Comparison of ENCODE assay signal across 1 cellular context in the genomic region with DNA sequence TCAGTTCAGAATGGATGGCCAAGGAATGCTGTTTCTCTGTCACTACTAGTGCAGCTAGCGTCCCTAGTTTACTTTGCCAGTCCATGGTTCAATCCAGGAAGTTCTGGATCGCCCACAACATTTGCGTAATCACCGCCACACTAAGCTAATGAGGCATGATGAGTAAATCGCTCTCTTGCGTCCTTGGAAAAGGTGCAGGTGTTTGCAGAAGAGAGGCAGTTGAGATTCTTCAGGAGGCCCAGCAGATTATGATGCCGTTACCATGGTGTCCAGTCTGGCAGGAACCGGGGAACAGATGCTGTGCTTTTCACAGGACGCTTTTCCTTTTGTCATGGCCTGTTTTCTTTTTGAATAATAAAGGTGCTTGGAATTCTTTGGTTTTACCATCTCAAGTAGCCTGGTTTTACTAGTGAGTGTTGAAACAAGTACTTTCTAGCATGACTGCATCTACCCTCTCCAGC.
TF ChIP-seq lines count a peak whose summit lies in the region.

No MANE protein-coding gene starts in this region.

TF ChIP-seq in WTC11, 78 proteins besides CTCF, POLR2A, EP300 and RAD21 (continued from another document):
- TF ChIP-seq, protein P1, sequence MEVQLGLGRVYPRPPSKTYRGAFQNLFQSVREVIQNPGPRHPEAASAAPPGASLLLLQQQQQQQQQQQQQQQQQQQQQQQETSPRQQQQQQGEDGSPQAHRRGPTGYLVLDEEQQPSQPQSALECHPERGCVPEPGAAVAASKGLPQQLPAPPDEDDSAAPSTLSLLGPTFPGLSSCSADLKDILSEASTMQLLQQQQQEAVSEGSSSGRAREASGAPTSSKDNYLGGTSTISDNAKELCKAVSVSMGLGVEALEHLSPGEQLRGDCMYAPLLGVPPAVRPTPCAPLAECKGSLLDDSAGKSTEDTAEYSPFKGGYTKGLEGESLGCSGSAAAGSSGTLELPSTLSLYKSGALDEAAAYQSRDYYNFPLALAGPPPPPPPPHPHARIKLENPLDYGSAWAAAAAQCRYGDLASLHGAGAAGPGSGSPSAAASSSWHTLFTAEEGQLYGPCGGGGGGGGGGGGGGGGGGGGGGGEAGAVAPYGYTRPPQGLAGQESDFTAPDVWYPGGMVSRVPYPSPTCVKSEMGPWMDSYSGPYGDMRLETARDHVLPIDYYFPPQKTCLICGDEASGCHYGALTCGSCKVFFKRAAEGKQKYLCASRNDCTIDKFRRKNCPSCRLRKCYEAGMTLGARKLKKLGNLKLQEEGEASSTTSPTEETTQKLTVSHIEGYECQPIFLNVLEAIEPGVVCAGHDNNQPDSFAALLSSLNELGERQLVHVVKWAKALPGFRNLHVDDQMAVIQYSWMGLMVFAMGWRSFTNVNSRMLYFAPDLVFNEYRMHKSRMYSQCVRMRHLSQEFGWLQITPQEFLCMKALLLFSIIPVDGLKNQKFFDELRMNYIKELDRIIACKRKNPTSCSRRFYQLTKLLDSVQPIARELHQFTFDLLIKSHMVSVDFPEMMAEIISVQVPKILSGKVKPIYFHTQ (CRISPR knock-in tag; IDR thresholded peaks at IDR 0.05): no peak
- peak; percentile 60; the same call in 1 of the 2 replicates for TF ChIP-seq GABPB1 (CRISPR knock-in tag; IDR thresholded peaks at IDR 0.05)
- peak; percentile 59; the same call in 1 of the 2 replicates for TF ChIP-seq FOXK1 (CRISPR knock-in tag; IDR thresholded peaks at IDR 0.05)
- no peak for TF ChIP-seq ZNF121 (CRISPR knock-in tag; IDR thresholded peaks at IDR 0.05)
- no peak for TF ChIP-seq KAT7 (CRISPR knock-in tag; IDR thresholded peaks at IDR 0.05; ENCODE audit: borderline replicate concordance)
- TF ChIP-seq, protein P2, sequence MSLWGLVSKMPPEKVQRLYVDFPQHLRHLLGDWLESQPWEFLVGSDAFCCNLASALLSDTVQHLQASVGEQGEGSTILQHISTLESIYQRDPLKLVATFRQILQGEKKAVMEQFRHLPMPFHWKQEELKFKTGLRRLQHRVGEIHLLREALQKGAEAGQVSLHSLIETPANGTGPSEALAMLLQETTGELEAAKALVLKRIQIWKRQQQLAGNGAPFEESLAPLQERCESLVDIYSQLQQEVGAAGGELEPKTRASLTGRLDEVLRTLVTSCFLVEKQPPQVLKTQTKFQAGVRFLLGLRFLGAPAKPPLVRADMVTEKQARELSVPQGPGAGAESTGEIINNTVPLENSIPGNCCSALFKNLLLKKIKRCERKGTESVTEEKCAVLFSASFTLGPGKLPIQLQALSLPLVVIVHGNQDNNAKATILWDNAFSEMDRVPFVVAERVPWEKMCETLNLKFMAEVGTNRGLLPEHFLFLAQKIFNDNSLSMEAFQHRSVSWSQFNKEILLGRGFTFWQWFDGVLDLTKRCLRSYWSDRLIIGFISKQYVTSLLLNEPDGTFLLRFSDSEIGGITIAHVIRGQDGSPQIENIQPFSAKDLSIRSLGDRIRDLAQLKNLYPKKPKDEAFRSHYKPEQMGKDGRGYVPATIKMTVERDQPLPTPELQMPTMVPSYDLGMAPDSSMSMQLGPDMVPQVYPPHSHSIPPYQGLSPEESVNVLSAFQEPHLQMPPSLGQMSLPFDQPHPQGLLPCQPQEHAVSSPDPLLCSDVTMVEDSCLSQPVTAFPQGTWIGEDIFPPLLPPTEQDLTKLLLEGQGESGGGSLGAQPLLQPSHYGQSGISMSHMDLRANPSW (CRISPR knock-in tag; conservative IDR thresholded peaks at IDR 0.05; ENCODE audit: low read depth): no peak
- TF ChIP-seq, protein P3, sequence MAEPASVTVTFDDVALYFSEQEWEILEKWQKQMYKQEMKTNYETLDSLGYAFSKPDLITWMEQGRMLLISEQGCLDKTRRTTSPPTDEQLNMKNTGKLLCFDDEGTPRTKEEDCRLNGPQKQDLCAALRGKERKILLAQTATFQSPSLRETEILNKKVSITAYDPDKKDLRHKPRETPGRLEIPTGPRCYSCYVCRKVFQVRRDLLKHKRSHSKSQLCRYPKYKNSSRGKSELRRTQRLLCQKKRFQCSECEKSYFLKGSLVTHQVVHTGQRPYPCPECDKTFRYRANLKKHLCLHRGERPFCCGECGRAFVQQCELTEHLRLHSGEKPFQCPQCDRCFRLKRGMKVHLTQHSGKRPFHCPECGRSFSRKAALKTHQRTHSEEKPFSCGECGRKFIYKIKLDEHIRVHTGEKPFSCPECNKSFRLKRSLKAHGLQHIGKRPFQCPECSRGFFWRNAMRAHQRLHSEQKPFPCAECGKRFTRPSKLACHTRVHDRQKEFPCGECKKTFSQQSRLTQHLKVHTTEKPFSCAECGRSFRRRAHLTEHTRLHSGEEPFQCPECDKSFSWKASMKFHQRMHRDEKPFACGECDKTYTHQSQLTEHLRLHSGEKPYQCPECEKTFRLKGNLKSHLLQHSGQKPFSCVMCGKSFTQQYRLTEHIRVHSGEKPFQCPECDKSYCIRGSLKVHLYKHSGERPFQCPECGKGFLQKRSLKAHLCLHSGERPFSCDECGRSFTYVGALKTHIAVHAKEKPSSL (CRISPR knock-in tag; conservative IDR thresholded peaks at IDR 0.05): 0 out of 2 replicates have a peak, but pooled peaks have one; percentile 65
- no peak for TF ChIP-seq ZNF317 (CRISPR knock-in tag; IDR thresholded peaks at IDR 0.05; ENCODE audit: borderline replicate concordance, low read depth)
- TF ChIP-seq ZNF232 (CRISPR knock-in tag; IDR thresholded peaks at IDR 0.05): no peak
- TF ChIP-seq MXD4 (CRISPR knock-in tag; IDR thresholded peaks at IDR 0.05; ENCODE audit: borderline replicate concordance): no peak
- TF ChIP-seq, protein P4, sequence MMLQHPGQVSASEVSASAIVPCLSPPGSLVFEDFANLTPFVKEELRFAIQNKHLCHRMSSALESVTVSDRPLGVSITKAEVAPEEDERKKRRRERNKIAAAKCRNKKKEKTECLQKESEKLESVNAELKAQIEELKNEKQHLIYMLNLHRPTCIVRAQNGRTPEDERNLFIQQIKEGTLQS (CRISPR knock-in tag; conservative IDR thresholded peaks at IDR 0.05): no peak
- no peak for TF ChIP-seq ZNF138 (CRISPR knock-in tag; conservative IDR thresholded peaks at IDR 0.05)
- no peak for TF ChIP-seq ELF4 (CRISPR knock-in tag; IDR thresholded peaks at IDR 0.05; ENCODE audit: low read depth)
- peak; percentile 81; the same call in 1 of the 2 replicates for TF ChIP-seq ZBTB21 (CRISPR knock-in tag; IDR thresholded peaks at IDR 0.05; ENCODE audit: borderline replicate concordance)
- TF ChIP-seq, protein P5, sequence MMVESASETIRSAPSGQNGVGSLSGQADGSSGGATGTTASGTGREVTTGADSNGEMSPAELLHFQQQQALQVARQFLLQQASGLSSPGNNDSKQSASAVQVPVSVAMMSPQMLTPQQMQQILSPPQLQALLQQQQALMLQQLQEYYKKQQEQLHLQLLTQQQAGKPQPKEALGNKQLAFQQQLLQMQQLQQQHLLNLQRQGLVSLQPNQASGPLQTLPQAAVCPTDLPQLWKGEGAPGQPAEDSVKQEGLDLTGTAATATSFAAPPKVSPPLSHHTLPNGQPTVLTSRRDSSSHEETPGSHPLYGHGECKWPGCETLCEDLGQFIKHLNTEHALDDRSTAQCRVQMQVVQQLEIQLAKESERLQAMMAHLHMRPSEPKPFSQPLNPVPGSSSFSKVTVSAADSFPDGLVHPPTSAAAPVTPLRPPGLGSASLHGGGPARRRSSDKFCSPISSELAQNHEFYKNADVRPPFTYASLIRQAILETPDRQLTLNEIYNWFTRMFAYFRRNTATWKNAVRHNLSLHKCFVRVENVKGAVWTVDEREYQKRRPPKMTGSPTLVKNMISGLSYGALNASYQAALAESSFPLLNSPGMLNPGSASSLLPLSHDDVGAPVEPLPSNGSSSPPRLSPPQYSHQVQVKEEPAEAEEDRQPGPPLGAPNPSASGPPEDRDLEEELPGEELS (CRISPR knock-in tag; IDR thresholded peaks at IDR 0.05): peak; percentile 87; the same call in 1 of the 2 replicates
- TF ChIP-seq, protein P6, sequence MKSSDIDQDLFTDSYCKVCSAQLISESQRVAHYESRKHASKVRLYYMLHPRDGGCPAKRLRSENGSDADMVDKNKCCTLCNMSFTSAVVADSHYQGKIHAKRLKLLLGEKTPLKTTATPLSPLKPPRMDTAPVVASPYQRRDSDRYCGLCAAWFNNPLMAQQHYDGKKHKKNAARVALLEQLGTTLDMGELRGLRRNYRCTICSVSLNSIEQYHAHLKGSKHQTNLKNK (CRISPR knock-in tag; IDR thresholded peaks at IDR 0.05): no peak
- TF ChIP-seq NFE2L1 (CRISPR knock-in tag; IDR thresholded peaks at IDR 0.05): no peak
- TF ChIP-seq FOXJ3 (CRISPR knock-in tag; IDR thresholded peaks at IDR 0.05; ENCODE audit: borderline replicate concordance): no peak
- TF ChIP-seq ZNF671 (CRISPR knock-in tag; IDR thresholded peaks at IDR 0.05): no peak
- no peak for TF ChIP-seq CBFB (CRISPR knock-in tag; IDR thresholded peaks at IDR 0.05; ENCODE audit: low read depth)
- TF ChIP-seq, protein P7, sequence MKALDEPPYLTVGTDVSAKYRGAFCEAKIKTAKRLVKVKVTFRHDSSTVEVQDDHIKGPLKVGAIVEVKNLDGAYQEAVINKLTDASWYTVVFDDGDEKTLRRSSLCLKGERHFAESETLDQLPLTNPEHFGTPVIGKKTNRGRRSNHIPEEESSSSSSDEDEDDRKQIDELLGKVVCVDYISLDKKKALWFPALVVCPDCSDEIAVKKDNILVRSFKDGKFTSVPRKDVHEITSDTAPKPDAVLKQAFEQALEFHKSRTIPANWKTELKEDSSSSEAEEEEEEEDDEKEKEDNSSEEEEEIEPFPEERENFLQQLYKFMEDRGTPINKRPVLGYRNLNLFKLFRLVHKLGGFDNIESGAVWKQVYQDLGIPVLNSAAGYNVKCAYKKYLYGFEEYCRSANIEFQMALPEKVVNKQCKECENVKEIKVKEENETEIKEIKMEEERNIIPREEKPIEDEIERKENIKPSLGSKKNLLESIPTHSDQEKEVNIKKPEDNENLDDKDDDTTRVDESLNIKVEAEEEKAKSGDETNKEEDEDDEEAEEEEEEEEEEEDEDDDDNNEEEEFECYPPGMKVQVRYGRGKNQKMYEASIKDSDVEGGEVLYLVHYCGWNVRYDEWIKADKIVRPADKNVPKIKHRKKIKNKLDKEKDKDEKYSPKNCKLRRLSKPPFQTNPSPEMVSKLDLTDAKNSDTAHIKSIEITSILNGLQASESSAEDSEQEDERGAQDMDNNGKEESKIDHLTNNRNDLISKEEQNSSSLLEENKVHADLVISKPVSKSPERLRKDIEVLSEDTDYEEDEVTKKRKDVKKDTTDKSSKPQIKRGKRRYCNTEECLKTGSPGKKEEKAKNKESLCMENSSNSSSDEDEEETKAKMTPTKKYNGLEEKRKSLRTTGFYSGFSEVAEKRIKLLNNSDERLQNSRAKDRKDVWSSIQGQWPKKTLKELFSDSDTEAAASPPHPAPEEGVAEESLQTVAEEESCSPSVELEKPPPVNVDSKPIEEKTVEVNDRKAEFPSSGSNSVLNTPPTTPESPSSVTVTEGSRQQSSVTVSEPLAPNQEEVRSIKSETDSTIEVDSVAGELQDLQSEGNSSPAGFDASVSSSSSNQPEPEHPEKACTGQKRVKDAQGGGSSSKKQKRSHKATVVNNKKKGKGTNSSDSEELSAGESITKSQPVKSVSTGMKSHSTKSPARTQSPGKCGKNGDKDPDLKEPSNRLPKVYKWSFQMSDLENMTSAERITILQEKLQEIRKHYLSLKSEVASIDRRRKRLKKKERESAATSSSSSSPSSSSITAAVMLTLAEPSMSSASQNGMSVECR (CRISPR knock-in tag; IDR thresholded peaks at IDR 0.05; ENCODE audit: borderline replicate concordance): no peak
